ENCODE assay signal across 8 cellular contexts in genomic region chr17:8226536-8227237, GRCh38. TPM values are rescaled to one million over a fixed set of nuclear protein-coding genes. Genes with fewer than 3 reads are reported as not detected.
A peak's percentile ranks its signal among the peaks of the same experiment; 100 is the strongest.
DNase-seq lines count a peak whose midpoint lies in the region; ATAC-seq and TF ChIP-seq lines count a peak whose summit lies in the region.

No MANE protein-coding gene starts in this region.

- BruUV-seq in A673 (replicated peaks; lab: Mats Ljungman, UMichigan): no TSS peak

- peaks cover 42% of the 10 kb centered on the region for H3K36me3 ChIP-seq in A673 (ENCODE audit: insufficient read depth, low read length, poor library complexity, severe bottlenecking)
- peaks cover 0 to 45% (median 0%) of the 10 kb centered on the region in 3 donors for H3K36me3 ChIP-seq in Peyer's patch

- peak overlapping the region; percentile 84 for H3K27ac ChIP-seq in A673 (ENCODE audit: low read depth, low read length, poor library complexity, severe bottlenecking)
- peak overlapping the region; percentile 37 to 68 (median 54) for H3K27ac ChIP-seq in Peyer's patch

- in situ Hi-C loops in astrocyte of the spinal cord (cut with HindIII; ENCODE audit: low sequenced_read_pairs): no loop called here

- POLR2A ChIA-PET in A673 (lab: Charles Lee; ENCODE audit: low non-redundant PET): interaction anchor here (0.6 kb wide), 1 partner anchor 16 kb away, joined by 6 read pairs; the partner anchor contains the start of gene AURKB

- no peak for ATAC-seq in GM18867 (IDR thresholded peaks at IDR 0.05; ENCODE audit: unreplicated experiment)

- H3K4me3 ChIP-seq in A673 (ENCODE audit: low read depth, low read length, poor library complexity, severe bottlenecking) (peak overlapping the region; percentile 47), Peyer's patch (peak overlapping the region; percentile 17 to 37 (median 20)), astrocyte of the spinal cord (ENCODE audit: low read depth, low read length) (peak overlapping the region; percentile 42)

- CTCF ChIA-PET in A673 (lab: Charles Lee): no interaction called here

- TF ChIP-seq CTCF in A673 (conservative IDR thresholded peaks at IDR 0.05; ENCODE audit: low read depth, low read length) (no peak), Peyer's patch (IDR thresholded peaks at IDR 0.05) (no peak), astrocyte of the spinal cord (IDR thresholded peaks at IDR 0.05; ENCODE audit: low read depth, low read length) (no peak)

- peak in 1 of 2 donors; percentile 46 for TF ChIP-seq POLR2A in Peyer's patch (IDR thresholded peaks at IDR 0.05)

- peaks cover 13% of the 10 kb centered on the region for H3K4me1 ChIP-seq in A673 (ENCODE audit: insufficient read depth, low read length, poor library complexity, severe bottlenecking)
- peaks cover 3 to 15% (median 4%) of the 10 kb centered on the region in 4 donors for H3K4me1 ChIP-seq in Peyer's patch

- intact Hi-C loops in A673 (cut with micrococcal nuclease; ENCODE audit: unreplicated experiment): loop anchor here (1.0 kb wide), 1 partner anchor 21 kb away; no protein-coding TSS in a partner anchor

- DNase-seq in A673 (ENCODE audit: low spot score) (peak; percentile 96), GM19240 (ENCODE audit: insufficient read length, low spot score) (peak; percentile 28), Peyer's patch (peak; percentile 35 to 82 (median 70)), astrocyte of the spinal cord (ENCODE audit: low read depth, low spot score) (peak; percentile 94), hippocampal formation (lab: John Stamatoyannopoulos, UW) (peak; percentile 70 to 76), putamen (ENCODE audit: low spot score) (peak; percentile 90), DMS114 treated with DMSO at 0.1 percent for 48 hours (lab: John Stamatoyannopoulos, UW; ENCODE audit: unreplicated experiment) (no peak)

- H3K9me3 ChIP-seq in A673 (ENCODE audit: low read depth, low read length, poor library complexity, severe bottlenecking): no peaks in the 10 kb centered on the region
- no peaks in the 10 kb centered on the region for H3K9me3 ChIP-seq in Peyer's patch

- no peaks in the 10 kb centered on the region for H3K27me3 ChIP-seq in A673 (replicated peaks; ENCODE audit: insufficient read depth, low read depth, low read length, poor library complexity)
- no peaks in the 10 kb centered on the region for H3K27me3 ChIP-seq in Peyer's patch

RNA-seq across cellular contexts. Expression of gene AURKB, which starts 16.3 kb away (rescaled TPM):
- total RNA-seq in A673 (2021) (209 and 230 TPM in 2 replicates), Peyer's patch (100 to 1,000 TPM in 1 of 4 donors, 10 to 100 TPM in 3; 10.5 to 111 (median 19.1) TPM)

RNA-seq across cellular contexts. Expression of gene CTC1, which starts 21.2 kb away (rescaled TPM):
- 40.0 and 40.3 TPM in 2 replicates for total RNA-seq in A673 (2021)
- total RNA-seq in Peyer's patch: 10 to 100 TPM; 35.0 to 99.9 (median 84.9) TPM

RNA-seq across cellular contexts. Expression of gene PFAS, which starts 22.4 kb away (rescaled TPM):
- total RNA-seq in A673 (2021): 163 and 165 TPM in 2 replicates
- 10 to 100 TPM in 3 of 4 donors, 1 to 10 TPM in 1; 7.4 to 63.5 (median 14.0) TPM for total RNA-seq in Peyer's patch

RNA-seq across cellular contexts. Expression of gene BORCS6, which starts 36.7 kb away (rescaled TPM):
- total RNA-seq in A673 (2021) (3.7 TPM in 2 replicates), Peyer's patch (10 to 100 TPM; 12.6 to 22.6 (median 17.9) TPM)

RNA-seq across cellular contexts. Expression of gene TMEM107, which starts 50.5 kb away (rescaled TPM):
- total RNA-seq in A673 (2021) (19.4 and 25.3 TPM in 2 replicates), Peyer's patch (10 to 100 TPM in 3 of 4 donors, 1 to 10 TPM in 1; 6.5 to 27.2 (median 16.4) TPM)
